ENCODE assay signal across 1 cellular context in genomic region chr12:2372735-2373134, GRCh38.
TF ChIP-seq lines count a peak whose summit lies in the region.

No MANE protein-coding gene starts in this region.

TF ChIP-seq in SK-N-SH treated with all-trans-retinoic acid at 6 μM for 48 hours, 23 proteins besides CTCF, POLR2A, EP300 and RAD21 (continued from another document):
- TF ChIP-seq PATZ1 (CRISPR knock-in tag; IDR thresholded peaks at IDR 0.05; ENCODE audit: borderline replicate concordance): no peak
- TF ChIP-seq ZFP30 (CRISPR knock-in tag; IDR thresholded peaks at IDR 0.05): no peak
- no peak for TF ChIP-seq CREB5 (CRISPR knock-in tag; IDR thresholded peaks at IDR 0.05; ENCODE audit: low read depth)
- TF ChIP-seq SNAI2 (CRISPR knock-in tag; IDR thresholded peaks at IDR 0.05): no peak
- TF ChIP-seq ARNTL (CRISPR knock-in tag; IDR thresholded peaks at IDR 0.05; ENCODE audit: borderline replicate concordance, low read depth): no peak
- TF ChIP-seq ZFP3 (CRISPR knock-in tag; IDR thresholded peaks at IDR 0.05): no peak
- no peak for TF ChIP-seq ZNF70 (CRISPR knock-in tag; IDR thresholded peaks at IDR 0.05)
- no peak for TF ChIP-seq CSRNP3 (CRISPR knock-in tag; IDR thresholded peaks at IDR 0.05)
- no peak for TF ChIP-seq TOX (CRISPR knock-in tag; IDR thresholded peaks at IDR 0.05; ENCODE audit: borderline replicate concordance)
